20 cellular contexts compared by ENCODE assay signal in genomic region chr12:72448805-72449204, GRCh38.
A peak's percentile ranks its signal among the peaks of the same experiment; 100 is the strongest.
DNase-seq lines count a peak whose midpoint lies in the region; ATAC-seq lines count a peak whose summit lies in the region.
"Had no signal": no experiment of that assay in that cellular context is flagged by ENCODE, and none has a peak within 500 bp of the region (broad histone marks: within the 10 kb centered on the region; RNA-seq: fewer than 3 reads in every experiment).

No MANE protein-coding gene starts in this region.

- ATAC-seq in HG03108 (IDR thresholded peaks at IDR 0.05; ENCODE audit: unreplicated experiment) = no peak
- ATAC-seq: GM12878, HCT116 had no signal

- H3K9ac ChIP-seq in SK-N-MC (ENCODE audit: insufficient read length) = no peak overlapping the region

- no peak overlapping the region; the same call in 1 of the 2 replicates for H3K27ac ChIP-seq in SK-N-MC

- peaks cover 10% of the 10 kb centered on the region; the same call in 1 of the 2 replicates for H3K9me3 ChIP-seq in SK-N-MC (ENCODE audit: low read depth, low read length)
- H3K9me3 ChIP-seq: BE2C had no signal

- DNase-seq in NCI-H345 (lab: John Stamatoyannopoulos, UW) (peak; percentile 8), NCI-H345 treated with DMSO at 0.1 percent for 48 hours (lab: John Stamatoyannopoulos, UW; ENCODE audit: unreplicated experiment) (no peak), NCI-H2227 treated with DMSO at 0.1 percent for 48 hours (lab: John Stamatoyannopoulos, UW) (peak; percentile 20), SK-N-MC (ENCODE audit: low read depth, low spot score) (peak; percentile 72), occipital lobe (lab: John Stamatoyannopoulos, UW) (no peak)
- no peak for DNase-seq in activated CD4-positive, alpha-beta T cell treated with anti-CD3 and anti-CD28 coated beads for 48 hours
- DNase-seq: ACHN; BE2C; C1 segment of cervical spinal cord; CD4-positive, CD25-positive, alpha-beta regulatory T cell; CD8-positive, alpha-beta memory T cell; COR-L47; DND-41; EL; GOT3; H7; HFFc6 had no signal

- peak overlapping the region; percentile 14; the same call in 1 of the 2 replicates for H3K4me3 ChIP-seq in SK-N-MC
- H3K4me3 ChIP-seq: GM12878 had no signal

- no peaks in the 10 kb centered on the region for H3K36me3 ChIP-seq in SK-N-MC (ENCODE audit: insufficient read depth, low read length)
- H3K36me3 ChIP-seq: BE2C had no signal

Comparison
In these comparisons a context has a peak if more than half of its experiments do, and no peak if none do; other contexts are left out.
1. DNase-seq: peak in NCI-H345 (single experiment), NCI-H2227 treated with DMSO at 0.1 percent for 48 hours (single experiment) and SK-N-MC (single experiment); none in NCI-H345 treated with DMSO at 0.1 percent for 48 hours (single experiment), activated CD4-positive, alpha-beta T cell treated with anti-CD3 and anti-CD28 coated beads for 48 hours (single experiment) and occipital lobe (single experiment).